Comparison of ENCODE assay signal across 17 cellular contexts in genomic region chr9:134306583-134307222, GRCh38.
"Had no signal": no experiment of that assay in that cellular context is flagged by ENCODE, and none has a peak within 500 bp of the region (broad histone marks: within the 10 kb centered on the region; RNA-seq: fewer than 3 reads in every experiment).

No MANE protein-coding gene starts in this region.

- H3K27ac ChIP-seq: coronary artery, gastroesophageal sphincter, ovary, suprapubic skin, upper lobe of left lung had no signal

- H3K4me3 ChIP-seq: coronary artery, gastroesophageal sphincter, ovary, suprapubic skin, upper lobe of left lung had no signal

- H3K9me3 ChIP-seq: ovary, suprapubic skin, upper lobe of left lung had no signal

- H3K27me3 ChIP-seq: gastroesophageal sphincter, ovary, suprapubic skin, upper lobe of left lung had no signal

- DNase-seq: activated CD4-positive, alpha-beta T cell treated with anti-CD3 and anti-CD28 coated beads, Interleukin-2, amount 10 ng/mL, durations not matched to agents 7 days and 5 days; activated CD4-positive, CD25-positive, alpha-beta regulatory T cell; activated naive CD4-positive, alpha-beta T cell treated with anti-CD3 and anti-CD28 coated beads, Interleukin-2, amount 10 ng/mL, durations not matched to agents 7 days and 5 days; activated T-cell treated with anti-CD3 and anti-CD28 coated beads for 4 hours; caudate nucleus; effector CD8-positive, alpha-beta T cell; hypothalamus; retina; stimulated activated CD4-positive, alpha-beta T cell treated with anti-CD3 and anti-CD28 coated beads, Interleukin-4, amount 100 ng/mL, for 1 hour; stimulated activated CD8-positive, alpha-beta memory T cell treated with anti-CD3 and anti-CD28 coated beads, Interleukin-4, amount 100 ng/mL, for 48 hours; stimulated activated naive CD8-positive, alpha-beta T cell treated with anti-CD3 and anti-CD28 coated beads, Interleukin-15, Interleukin-2, amounts not matched to agents 100 U/mL and 50 U/mL, for 24 hours; T-helper 2 cell had no signal

- H3K36me3 ChIP-seq: gastroesophageal sphincter, ovary, suprapubic skin, upper lobe of left lung had no signal

- ATAC-seq: gastroesophageal sphincter; stimulated activated naive CD8-positive, alpha-beta T cell treated with anti-CD3 and anti-CD28 coated beads, Interleukin-15, Interleukin-2, amounts not matched to agents 100 U/mL and 50 U/mL, for 24 hours had no signal

- H3K4me1 ChIP-seq: gastroesophageal sphincter, suprapubic skin, upper lobe of left lung had no signal
